Comparison of ENCODE assay signal across 8 cellular contexts in genomic region chr19:46697142-46697960, GRCh38. TPM values are rescaled to one million over a fixed set of nuclear protein-coding genes. Genes with fewer than 3 reads are reported as not detected.
DNase-seq lines count a peak whose midpoint lies in the region; ATAC-seq and TF ChIP-seq lines count a peak whose summit lies in the region.

No MANE protein-coding gene starts in this region.

- no peak for TF ChIP-seq POLR2A in tibial nerve (IDR thresholded peaks at IDR 0.05)

- H3K9me3 ChIP-seq in lower lobe of right lung: no peaks in the 10 kb centered on the region
- no peaks in the 10 kb centered on the region for H3K9me3 ChIP-seq in tibial nerve

- TF ChIP-seq CTCF in lower lobe of right lung (IDR thresholded peaks at IDR 0.05) (no peak), tibial nerve (IDR thresholded peaks at IDR 0.05) (no peak)

- no peak for TF ChIP-seq EP300 in tibial nerve (IDR thresholded peaks at IDR 0.05)

- DNase-seq in COLO829 (ENCODE audit: low spot score): peak; percentile 96
- peak; percentile 90 for DNase-seq in NCI-H226
- peak; percentile 97 for DNase-seq in ecto neural progenitor cell (ENCODE audit: low spot score)
- peak; percentile 96 for DNase-seq in lower lobe of right lung
- peak; percentile 79 to 84 for DNase-seq in tibial nerve (ENCODE audit: low spot score in 2 of 2)

- intact Hi-C loops in lower lobe of right lung (cut with DNase I): no loop called here

- ATAC-seq in lower lobe of right lung (peak; percentile 97), HG02759 (IDR thresholded peaks at IDR 0.05; ENCODE audit: unreplicated experiment) (no peak), HG02610 (IDR thresholded peaks at IDR 0.05; ENCODE audit: unreplicated experiment) (no peak), GM19395 (IDR thresholded peaks at IDR 0.05; ENCODE audit: unreplicated experiment) (no peak)

- H3K27ac ChIP-seq in lower lobe of right lung: no peak overlapping the region
- peak overlapping the region in 3 of 4 donors; percentile 7 to 72 (median 64) for H3K27ac ChIP-seq in tibial nerve

- H3K4me3 ChIP-seq in lower lobe of right lung (peak overlapping the region; percentile 2), tibial nerve (peak overlapping the region in 2 of 4 donors; percentile 26 to 32)

- peaks cover 91% of the 10 kb centered on the region for H3K36me3 ChIP-seq in lower lobe of right lung
- H3K36me3 ChIP-seq in tibial nerve: peaks cover 1 to 94% (median 47%) of the 10 kb centered on the region in 3 donors

- H3K27me3 ChIP-seq in lower lobe of right lung (ENCODE audit: low read depth) (no peaks in the 10 kb centered on the region), tibial nerve (no peaks in the 10 kb centered on the region)

- WGBS in tibial nerve, 2 donors: 30 to 37% methylated on average over 39 to 41 of the region's 42 CpGs

- H3K4me1 ChIP-seq in lower lobe of right lung (no peaks in the 10 kb centered on the region), tibial nerve (peaks cover 0 to 13% (median 0%) of the 10 kb centered on the region in 4 donors)

RNA-seq across cellular contexts. Expression of gene PRKD2, which starts 19.6 kb away (rescaled TPM):
- total RNA-seq in lower lobe of right lung (45.0 TPM), tibial nerve (10 to 100 TPM; 21.0 to 36.1 (median 30.2) TPM)

RNA-seq across cellular contexts. Expression of gene DACT3, which starts 36.4 kb away (rescaled TPM):
- total RNA-seq in lower lobe of right lung (4.9 TPM), tibial nerve (10 to 100 TPM in 1 of 4 donors, 1 to 10 TPM in 3; 7.1 to 11.7 (median 8.2) TPM)

RNA-seq across cellular contexts. Expression of gene FKRP, which starts 48.5 kb away (rescaled TPM):
- total RNA-seq in lower lobe of right lung (13.2 TPM), tibial nerve (10 to 100 TPM; 15.7 to 20.4 (median 17.7) TPM)

RNA-seq across cellular contexts. Expression of gene STRN4, which starts 48.9 kb away (rescaled TPM):
- total RNA-seq in lower lobe of right lung (69.1 TPM), tibial nerve (100 to 1,000 TPM in 1 of 4 donors, 10 to 100 TPM in 3; 77.4 to 127 (median 87.4) TPM)

Comparison
In these comparisons a context has a peak if more than half of its experiments do, and no peak if none do; other contexts are left out.
1. ATAC-seq: peak in lower lobe of right lung (2 of 2); none in HG02759 (single experiment), HG02610 (single experiment) and GM19395 (single experiment).
2. Peak in every context shown above with its lines, with median percentiles within 50 percentile points of each other: DNase-seq.